In genomic region chr18:50331691-50332090, GRCh38 we compare ENCODE assay signal across 10 cellular contexts.
"Had no signal": no experiment of that assay in that cellular context is flagged by ENCODE, and none has a peak within 500 bp of the region (broad histone marks: within the 10 kb centered on the region; RNA-seq: fewer than 3 reads in every experiment).

No MANE protein-coding gene starts in this region.

- H3K27ac Mint-ChIP-seq: GM23338, H9 had no signal

- H3K27ac ChIP-seq: HL-60, KMS-11 had no signal

- ATAC-seq: GM23338, HepG2 had no signal

- FAIRE-seq: H1, H54, HepG2 had no signal

- H3K4me3 Mint-ChIP-seq: GM23338, H9 had no signal

- H3K4me1 Mint-ChIP-seq: GM23338 had no signal

- H3K4me3 ChIP-seq: GM23338 had no signal

- DNase-seq: H9, HCEC 1CT, KBM-7 had no signal

- H3K9me3 Mint-ChIP-seq: IgD-negative memory B cell had no signal

- H3K4me2 ChIP-seq: GM23338, KMS-11 had no signal

- H3K9ac ChIP-seq: KMS-11 had no signal
